1 cellular context compared by ENCODE assay signal in genomic region chr3:185716436-185717090, GRCh38.
TF ChIP-seq lines count a peak whose summit lies in the region.

No MANE protein-coding gene starts in this region.

TF ChIP-seq in A549, 52 proteins besides CTCF, POLR2A, EP300 and RAD21 (continued from another document):
- TF ChIP-seq E2F6 (IDR thresholded peaks at IDR 0.05; ENCODE audit: borderline replicate concordance, low read depth), result no peak
